In genomic region chr2:219769044-219770030, GRCh38 we compare ENCODE assay signal across 17 cellular contexts.
DNase-seq lines count a peak whose midpoint lies in the region; ATAC-seq and TF ChIP-seq lines count a peak whose summit lies in the region.
"Had no signal": no experiment of that assay in that cellular context is flagged by ENCODE, and none has a peak within 500 bp of the region (broad histone marks: within the 10 kb centered on the region; RNA-seq: fewer than 3 reads in every experiment).

No MANE protein-coding gene starts in this region.

- H3K4me3 Mint-ChIP-seq in HFFc6 (no peak overlapping the region), brain (peak overlapping the region in 2 of 5 experiments; percentile 4 to 44)
- H3K4me3 Mint-ChIP-seq: activated B cell treated with CpG ODN at 0.5 μM for 24 hours; activated T-cell treated with anti-CD3 and anti-CD28 coated beads, Interleukin-2, amount 50 U/mL, for 4 hours; CD4-positive, alpha-beta T cell; naive B cell had no signal

- H3K36me3 ChIP-seq in left ventricle myocardium inferior = no peaks in the 10 kb centered on the region
- H3K36me3 ChIP-seq: cardiac muscle cell, spleen, tibial artery had no signal

- no peaks in the 10 kb centered on the region for H3K27me3 ChIP-seq in left ventricle myocardium inferior (ENCODE audit: low read depth)
- H3K27me3 ChIP-seq: cardiac muscle cell, spleen, tibial artery had no signal

- no peak for ATAC-seq in GM21367 (IDR thresholded peaks at IDR 0.05; ENCODE audit: unreplicated experiment)
- ATAC-seq in GM19452 (IDR thresholded peaks at IDR 0.05; ENCODE audit: unreplicated experiment) = no peak
- no peak for ATAC-seq in HG03571 (IDR thresholded peaks at IDR 0.05; ENCODE audit: unreplicated experiment)
- ATAC-seq: activated T-cell treated with anti-CD3 and anti-CD28 coated beads, Interleukin-2, amount 50 U/mL, for 4 hours had no signal

- intact Hi-C loops in left ventricle myocardium inferior (cut with micrococcal nuclease) = no loop called here

- TF ChIP-seq CTCF in HFFc6 (IDR thresholded peaks at IDR 0.05) = no peak
- TF ChIP-seq CTCF in brain (conservative IDR thresholded peaks at IDR 0.05) = no peak
- TF ChIP-seq CTCF in left ventricle myocardium inferior (IDR thresholded peaks at IDR 0.05; ENCODE audit: borderline replicate concordance) = no peak
- no peak for TF ChIP-seq CTCF in retinal pigment epithelial cell (conservative IDR thresholded peaks at IDR 0.05; ENCODE audit: low read depth, low read length)

- H3K9me3 Mint-ChIP-seq in HFFc6 (no peaks in the 10 kb centered on the region; the same call in 1 of the 2 replicates), brain (peaks cover 4 to 9% (median 8%) of the 10 kb centered on the region in 5 experiments)
- H3K9me3 Mint-ChIP-seq: CD4-positive, alpha-beta T cell had no signal

- H3K4me3 ChIP-seq in left ventricle myocardium inferior (peak overlapping the region; percentile 10), retinal pigment epithelial cell (ENCODE audit: low read length) (no peak overlapping the region)
- H3K4me3 ChIP-seq: cardiac muscle cell, spleen, tibial artery had no signal

- H3K27me3 Mint-ChIP-seq in HFFc6 (ENCODE audit: insufficient read depth) = peaks cover 10% of the 10 kb centered on the region
- peaks cover 16% of the 10 kb centered on the region for H3K27me3 Mint-ChIP-seq in brain
- H3K27me3 Mint-ChIP-seq: activated B cell treated with CpG ODN at 0.5 μM for 24 hours had no signal

- H3K27ac Mint-ChIP-seq in HFFc6 = no peak overlapping the region
- peak overlapping the region; percentile 39 to 91 (median 50) for H3K27ac Mint-ChIP-seq in brain
- H3K27ac Mint-ChIP-seq: activated B cell treated with CpG ODN at 0.5 μM for 24 hours; CD4-positive, alpha-beta T cell; naive B cell had no signal

- DNase-seq in HFFc6 (peak; percentile 19), left ventricle myocardium inferior (peak; percentile 76), retinal pigment epithelial cell (ENCODE audit: low read depth) (peak; percentile 35), D341Med (ENCODE audit: low spot score) (no peak)
- DNase-seq: activated B cell treated with CpG ODN at 0.5 μM for 24 hours; activated T-cell treated with anti-CD3 and anti-CD28 coated beads, Interleukin-2, amount 50 U/mL, for 4 hours; CD4-positive, alpha-beta T cell; KBM-7; naive B cell; spleen; tibial artery had no signal

- H3K27ac ChIP-seq in left ventricle myocardium inferior (replicated peaks) = peak overlapping the region; percentile 90
- H3K27ac ChIP-seq: cardiac muscle cell, epithelial cell of prostate, spleen had no signal

- peaks cover 42% of the 10 kb centered on the region for H3K4me1 ChIP-seq in left ventricle myocardium inferior
- H3K4me1 ChIP-seq: spleen had no signal

- peaks cover 4% of the 10 kb centered on the region; the same call in 1 of the 2 replicates for H3K4me1 Mint-ChIP-seq in HFFc6 (ENCODE audit: low read depth)
- peaks cover 36% of the 10 kb centered on the region for H3K4me1 Mint-ChIP-seq in brain
- H3K4me1 Mint-ChIP-seq: activated B cell treated with CpG ODN at 0.5 μM for 24 hours, naive B cell had no signal

- no peaks in the 10 kb centered on the region for H3K9me3 ChIP-seq in left ventricle myocardium inferior (replicated peaks)
- H3K9me3 ChIP-seq: tibial artery had no signal

- no peaks in the 10 kb centered on the region for H3K36me3 Mint-ChIP-seq in HFFc6 (ENCODE audit: low read depth)
- no peaks in the 10 kb centered on the region for H3K36me3 Mint-ChIP-seq in brain
